In genomic region chr1:53122194-53122846, GRCh38 we compare ENCODE assay signal across 18 cellular contexts. TPM values are rescaled to one million over a fixed set of nuclear protein-coding genes. Genes with fewer than 3 reads are reported as not detected.
DNase-seq lines count a peak whose midpoint lies in the region; ATAC-seq and TF ChIP-seq lines count a peak whose summit lies in the region.
"Had no signal": no experiment of that assay in that cellular context is flagged by ENCODE, and none has a peak within 500 bp of the region (broad histone marks: within the 10 kb centered on the region; RNA-seq: fewer than 3 reads in every experiment).

No MANE protein-coding gene starts in this region.

- TF ChIP-seq CTCF in ascending aorta (IDR thresholded peaks at IDR 0.05) = no peak

- H3K79me2 ChIP-seq in GM23248 (ENCODE audit: insufficient read depth) = no peaks in the 10 kb centered on the region

- H3K9me3 Mint-ChIP-seq in stimulated activated effector memory CD8-positive, alpha-beta T cell treated with anti-CD3 and anti-CD28 coated beads, Interleukin-12 subunit alpha, Interleukin-12 subunit beta, amount 100 ng/mL, for 72 hours = no peaks in the 10 kb centered on the region
- H3K9me3 Mint-ChIP-seq in activated naive CD8-positive, alpha-beta T cell treated with anti-CD3 and anti-CD28 coated beads for 36 hours = no peaks in the 10 kb centered on the region
- H3K9me3 Mint-ChIP-seq: activated naive CD4-positive, alpha-beta T cell treated with anti-CD3 and anti-CD28 coated beads for 36 hours; GM23338; IgD-negative memory B cell had no signal

- peaks cover 10% of the 10 kb centered on the region; the same call in 1 of the 2 replicates for H3F3A ChIP-seq in GM23248 (ENCODE audit: insufficient read depth)

- H3K27me3 Mint-ChIP-seq in activated naive CD8-positive, alpha-beta T cell treated with anti-CD3 and anti-CD28 coated beads for 36 hours = no peaks in the 10 kb centered on the region

- H3K9me3 ChIP-seq in GM23248 (ENCODE audit: low read depth) (no peaks in the 10 kb centered on the region), ascending aorta (no peaks in the 10 kb centered on the region)
- H3K9me3 ChIP-seq: colonic mucosa, neutrophil had no signal

- intact Hi-C loops in ascending aorta (cut with DNase I) = no loop called here

- in situ Hi-C loops in GM23248 (cut with MboI) = no loop called here

- H3K4me3 Mint-ChIP-seq in stimulated activated effector memory CD8-positive, alpha-beta T cell treated with anti-CD3 and anti-CD28 coated beads, Interleukin-12 subunit alpha, Interleukin-12 subunit beta, amount 100 ng/mL, for 72 hours = no peak overlapping the region
- no peak overlapping the region for H3K4me3 Mint-ChIP-seq in activated naive CD8-positive, alpha-beta T cell treated with anti-CD3 and anti-CD28 coated beads for 36 hours
- H3K4me3 Mint-ChIP-seq: activated naive CD4-positive, alpha-beta T cell treated with anti-CD3 and anti-CD28 coated beads for 36 hours; GM23338 had no signal

- H3K4me1 Mint-ChIP-seq in stimulated activated effector memory CD8-positive, alpha-beta T cell treated with anti-CD3 and anti-CD28 coated beads, Interleukin-12 subunit alpha, Interleukin-12 subunit beta, amount 100 ng/mL, for 72 hours = peaks cover 16% of the 10 kb centered on the region
- H3K4me1 Mint-ChIP-seq in activated naive CD8-positive, alpha-beta T cell treated with anti-CD3 and anti-CD28 coated beads for 36 hours = peaks cover 3% of the 10 kb centered on the region
- H3K4me1 Mint-ChIP-seq: IgD-negative memory B cell had no signal

- WGBS in GM23248 (ENCODE audit: low coverage in 1 of 2, low lambda C conversion rate in 2 of 2, missing lambda C conversion rate in 2 of 2), 2 experiments = 3 to 8% methylated on average over 10 of the region's 10 CpGs

- H3K27me3 ChIP-seq in GM23248 (replicated peaks; ENCODE audit: insufficient read depth) = no peaks in the 10 kb centered on the region
- no peaks in the 10 kb centered on the region for H3K27me3 ChIP-seq in ascending aorta
- H3K27me3 ChIP-seq: colonic mucosa, neutrophil had no signal

- peak overlapping the region; percentile 84 for H3K9ac ChIP-seq in GM23248

- H3K4me2 ChIP-seq in GM23248 (ENCODE audit: unreplicated experiment) = peak overlapping the region; percentile 22
- H3K4me2 ChIP-seq: GM23338 had no signal

- peak overlapping the region; percentile 48 for H2AFZ ChIP-seq in GM23248

- ATAC-seq in stimulated activated effector memory CD8-positive, alpha-beta T cell treated with anti-CD3 and anti-CD28 coated beads, Interleukin-12 subunit alpha, Interleukin-12 subunit beta, amount 100 ng/mL, for 72 hours = no peak
- ATAC-seq: left colon had no signal

- H4K20me1 ChIP-seq in GM23248 (ENCODE audit: insufficient read depth) = no peaks in the 10 kb centered on the region

- H3K4me3 ChIP-seq in GM23248 = no peak overlapping the region
- no peak overlapping the region for H3K4me3 ChIP-seq in ascending aorta
- no peak overlapping the region for H3K4me3 ChIP-seq in skin epidermis
- H3K4me3 ChIP-seq: colonic mucosa, GM23338 had no signal

- H3K27ac Mint-ChIP-seq in stimulated activated effector memory CD8-positive, alpha-beta T cell treated with anti-CD3 and anti-CD28 coated beads, Interleukin-12 subunit alpha, Interleukin-12 subunit beta, amount 100 ng/mL, for 72 hours = no peak overlapping the region
- no peak overlapping the region for H3K27ac Mint-ChIP-seq in activated naive CD8-positive, alpha-beta T cell treated with anti-CD3 and anti-CD28 coated beads for 36 hours
- H3K27ac Mint-ChIP-seq: activated naive CD4-positive, alpha-beta T cell treated with anti-CD3 and anti-CD28 coated beads for 36 hours; GM23338; IgD-negative memory B cell had no signal

- no peaks in the 10 kb centered on the region for H3K9me2 ChIP-seq in GM23248 (ENCODE audit: insufficient read depth)

- H3K36me3 ChIP-seq in GM23248 (ENCODE audit: low read depth) (no peaks in the 10 kb centered on the region), ascending aorta (no peaks in the 10 kb centered on the region)
- H3K36me3 ChIP-seq: colonic mucosa, neutrophil had no signal

- peak; percentile 91 for DNase-seq in GM23248
- no peak for DNase-seq in ascending aorta (ENCODE audit: low spot score in 2 of 2)
- DNase-seq in hepatic stellate cell (ENCODE audit: low spot score) = peak; percentile 54
- DNase-seq in SW480 (ENCODE audit: low spot score) = no peak
- DNase-seq in stimulated activated effector memory CD8-positive, alpha-beta T cell treated with anti-CD3 and anti-CD28 coated beads, Interleukin-12 subunit alpha, Interleukin-12 subunit beta, amount 100 ng/mL, for 72 hours (ENCODE audit: low spot score in 2 of 2) = no peak
- DNase-seq in activated naive CD8-positive, alpha-beta T cell treated with anti-CD3 and anti-CD28 coated beads for 36 hours = no peak
- DNase-seq in NCI-H1417 treated with DMSO at 0.1 percent for 48 hours (lab: John Stamatoyannopoulos, UW) = no peak
- DNase-seq: colonic mucosa, foreskin melanocyte, NCI-H1930 had no signal

- H3K4me1 ChIP-seq in GM23248 (ENCODE audit: insufficient read depth) = peaks cover 44% of the 10 kb centered on the region
- peaks cover 11 to 35% of the 10 kb centered on the region in 2 donors for H3K4me1 ChIP-seq in ascending aorta
- H3K4me1 ChIP-seq: colonic mucosa had no signal

- H3K27ac ChIP-seq in GM23248 (peak overlapping the region; percentile 98), ascending aorta (peak overlapping the region; percentile 67 to 78), skin epidermis (peak overlapping the region in 20 of 21 experiments; percentile 28 to 91 (median 70))
- H3K27ac ChIP-seq: neutrophil, RWPE1 had no signal

- H3K36me3 Mint-ChIP-seq in stimulated activated effector memory CD8-positive, alpha-beta T cell treated with anti-CD3 and anti-CD28 coated beads, Interleukin-12 subunit alpha, Interleukin-12 subunit beta, amount 100 ng/mL, for 72 hours = no peaks in the 10 kb centered on the region
- H3K36me3 Mint-ChIP-seq in activated naive CD8-positive, alpha-beta T cell treated with anti-CD3 and anti-CD28 coated beads for 36 hours = no peaks in the 10 kb centered on the region

RNA-seq across cellular contexts. Expression of gene SLC1A7, which starts 20.1 kb away (rescaled TPM):
- 0.13 TPM in 1 of 2 replicates, not detected in the other for total RNA-seq in GM23248 (2014; rRNA removed; shearing (Covaris generic))
- polyA plus RNA-seq in GM23248 (2016; fragmentation: Nextera tagmentation; extraction: Ambion mirVana) = 0.51 and 0.76 TPM in 2 replicates
- total RNA-seq in ascending aorta = not detected
- not detected for total RNA-seq in activated naive CD8-positive, alpha-beta T cell treated with anti-CD3 and anti-CD28 coated beads for 36 hours
- total RNA-seq: activated CD8-positive, alpha-beta memory T cell treated with anti-CD3 and anti-CD28 coated beads for 36 hours; activated naive CD4-positive, alpha-beta T cell treated with anti-CD3 and anti-CD28 coated beads for 36 hours; GM23338 had no signal
- polyA plus RNA-seq: GM23338, IgD-negative memory B cell had no signal

Comparison
In these comparisons a context has a peak if more than half of its experiments do, and no peak if none do; other contexts are left out.
1. DNase-seq: peak in GM23248 (single experiment) and hepatic stellate cell (single experiment); none in ascending aorta (0 of 2), SW480 (single experiment), stimulated activated effector memory CD8-positive, alpha-beta T cell treated with anti-CD3 and anti-CD28 coated beads, Interleukin-12 subunit alpha, Interleukin-12 subunit beta, amount 100 ng/mL, for 72 hours (0 of 2), activated naive CD8-positive, alpha-beta T cell treated with anti-CD3 and anti-CD28 coated beads for 36 hours (single experiment) and NCI-H1417 treated with DMSO at 0.1 percent for 48 hours (single experiment).
2. Peak in every context shown above with its lines, with median percentiles within 50 percentile points of each other: H3K27ac ChIP-seq.